7 cellular contexts compared by ENCODE assay signal in the genomic region with DNA sequence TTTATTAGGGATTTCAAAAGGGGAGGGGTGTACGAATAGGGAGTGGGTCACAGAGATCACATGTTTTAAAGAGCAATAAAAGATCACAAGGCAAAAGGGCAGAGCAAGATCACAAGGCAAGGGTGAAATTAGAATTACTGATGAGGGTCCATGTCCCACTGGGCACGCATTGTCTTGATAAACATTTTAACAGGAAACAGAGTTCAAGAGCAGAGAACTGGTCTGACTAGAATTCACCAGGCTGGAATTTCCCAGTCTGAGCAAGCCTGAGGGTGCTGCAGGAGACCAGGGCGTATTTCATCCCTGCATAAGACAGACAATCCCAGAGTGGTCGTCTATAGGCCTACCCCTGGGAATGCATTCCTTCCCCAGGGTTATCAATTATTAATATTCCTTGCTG.
A peak's percentile ranks its signal among the peaks of the same experiment; 100 is the strongest.
DNase-seq lines count a peak whose midpoint lies in the region; ATAC-seq and TF ChIP-seq lines count a peak whose summit lies in the region.
"Not testable (repeated sequence)": the region's sequence is repeated elsewhere in the genome, so short reads cannot be mapped to it uniquely, and the experiment has no call there.

No MANE protein-coding gene starts in this region.

- not testable (repeated sequence) for H2BK15ac ChIP-seq in H9 (ENCODE audit: low read depth, low read length); mesendoderm (replicated peaks; ENCODE audit: low read depth)

- H3T11ph ChIP-seq in H9 (ENCODE audit: low read length): not testable (repeated sequence)

- H3K27ac ChIP-seq in H9 (ENCODE audit: insufficient read length, low read depth, low read length); endodermal cell (ENCODE audit: low read depth, low read length); mesendoderm (ENCODE audit: low read depth, low read length): not testable (repeated sequence)

- DNase-seq in DMS53 (lab: John Stamatoyannopoulos, UW) (peak; percentile 67), H9 (peak; percentile 69), NCI-H510A treated with DMSO at 0.1 percent for 48 hours (lab: John Stamatoyannopoulos, UW) (peak; percentile 17), WTC11 (ENCODE audit: low spot score) (peak; percentile 60), endodermal cell (peak; percentile 63), iPS DF 19.7 (ENCODE audit: low read depth, low spot score) (peak; percentile 57), mesendoderm (peak; percentile 17)

- H3K4me2 ChIP-seq in H9 (ENCODE audit: insufficient read depth, insufficient read length, low read length); mesendoderm (ENCODE audit: low read length): not testable (repeated sequence)

- H3K79me2 ChIP-seq in H9 (ENCODE audit: insufficient read depth, low read length); mesendoderm (ENCODE audit: control insufficient read depth, insufficient read depth, low read length): not testable (repeated sequence)

- H3K23me2 ChIP-seq in H9 (ENCODE audit: insufficient read length, low read depth, low read length, poor library complexity, severe bottlenecking): not testable (repeated sequence)

- not testable (repeated sequence) for H4K5ac ChIP-seq in H9 (ENCODE audit: insufficient read length, low read depth, low read length); mesendoderm (ENCODE audit: low read length)

- H3K9me3 Mint-ChIP-seq in H9 (peaks cover 0 to 11% of the 10 kb centered on the region in 2 experiments; a peak in 3 of 5 replicates), WTC11 (peaks cover 37% of the 10 kb centered on the region), endodermal cell (peaks cover 21% of the 10 kb centered on the region)

- not testable (repeated sequence) for H3K9ac ChIP-seq in H9 (ENCODE audit: extremely low read depth, insufficient read length, low read length); endodermal cell (ENCODE audit: extremely low read depth, low read length, poor library complexity, severe bottlenecking); mesendoderm (ENCODE audit: low read length)

- H3K56ac ChIP-seq in H9 (ENCODE audit: insufficient read length, low read depth, low read length); mesendoderm (ENCODE audit: low read length): not testable (repeated sequence)

- peak overlapping the region; percentile 89 to 91 (median 90) for H3K27ac Mint-ChIP-seq in H9
- H3K27ac Mint-ChIP-seq in WTC11: peak overlapping the region; percentile 72
- H3K27ac Mint-ChIP-seq in endodermal cell: not testable (repeated sequence)

- not testable (repeated sequence) for TF ChIP-seq CTCF in H9 (conservative IDR thresholded peaks at IDR 0.05); WTC11 (IDR thresholded peaks at IDR 0.05); endodermal cell (conservative IDR thresholded peaks at IDR 0.05)

- H4K20me1 ChIP-seq in H9 (ENCODE audit: control insufficient read depth, insufficient read depth, insufficient read length): not testable (repeated sequence)

- not testable (repeated sequence) for H3K18ac ChIP-seq in H9 (ENCODE audit: insufficient read length, low read depth, low read length); mesendoderm (ENCODE audit: low read length)

- not testable (repeated sequence) for H4K91ac ChIP-seq in H9 (ENCODE audit: insufficient read length, low read depth, low read length)

- CTCF ChIA-PET in WTC11 (lab: Charles Lee): not testable (repeated sequence)

- H3K14ac ChIP-seq in H9 (ENCODE audit: insufficient read depth, low read length): not testable (repeated sequence)

- H3K9me3 ChIP-seq in H9 (ENCODE audit: control insufficient read depth, low read depth, low read length); endodermal cell (ENCODE audit: control insufficient read depth, low read length): not testable (repeated sequence)

- not testable (repeated sequence) for H3K4me1 ChIP-seq in H9 (ENCODE audit: insufficient read depth, low read length); endodermal cell (ENCODE audit: control insufficient read depth, insufficient read depth, low read length); mesendoderm (ENCODE audit: control insufficient read depth, low read depth, low read length)

- peak overlapping the region in 1 of 2 experiments; percentile 2; a peak in 1 of 5 replicates for H3K4me3 Mint-ChIP-seq in H9
- H3K4me3 Mint-ChIP-seq in WTC11: peak overlapping the region; percentile 4; the same call in 1 of the 2 replicates
- not testable (repeated sequence) for H3K4me3 Mint-ChIP-seq in endodermal cell

- H2BK20ac ChIP-seq in H9 (ENCODE audit: low read depth, low read length, poor library complexity, severe bottlenecking): not testable (repeated sequence)

- H3K79me1 ChIP-seq in H9 (ENCODE audit: insufficient read depth, low read depth, low read length, poor library complexity, severe bottlenecking); mesendoderm (ENCODE audit: low read length): not testable (repeated sequence)

- H2BK120ac ChIP-seq in H9 (ENCODE audit: low read depth, low read length, poor library complexity, severe bottlenecking); mesendoderm (ENCODE audit: low read depth, low read length): not testable (repeated sequence)

- H3K4me1 Mint-ChIP-seq in H9 (peaks cover 14 to 34% of the 10 kb centered on the region in 2 experiments), WTC11 (peaks cover 41% of the 10 kb centered on the region)
- H3K4me1 Mint-ChIP-seq in endodermal cell: not testable (repeated sequence)

- H3K23ac ChIP-seq in H9 (ENCODE audit: insufficient read length, low read depth, low read length); mesendoderm (ENCODE audit: low read length): not testable (repeated sequence)

- H3K4me3 ChIP-seq in endodermal cell (ENCODE audit: low read length); mesendoderm (ENCODE audit: low read length): not testable (repeated sequence)

- no CpG with 5 or more reads among the region's 4 CpGs for WGBS in H9 (ENCODE audit: extremely low coverage, insufficient read length, low lambda C conversion rate)
- 86 to 88% methylated on average over 2 to 4 of the region's 4 CpGs for WGBS in endodermal cell (ENCODE audit: insufficient coverage in 1 of 2, insufficient read length in 1 of 2), 2 experiments
- WGBS in mesendoderm (ENCODE audit: extremely low coverage, insufficient coverage, low lambda C conversion rate): no CpG with 5 or more reads among the region's 4 CpGs

- H3K36me3 Mint-ChIP-seq in H9 (ENCODE audit: insufficient read depth in 1 of 3, low read depth in 3 of 3) (peaks cover 3 to 18% (median 12%) of the 10 kb centered on the region in 3 experiments; a peak in 5 of 7 replicates), WTC11 (peaks cover 32% of the 10 kb centered on the region)
- not testable (repeated sequence) for H3K36me3 Mint-ChIP-seq in endodermal cell (ENCODE audit: low read depth)

- not testable (repeated sequence) for H3K36me3 ChIP-seq in endodermal cell (ENCODE audit: control insufficient read depth, insufficient read depth, low read length); mesendoderm (ENCODE audit: control insufficient read depth, insufficient read depth, low read length)

- not testable (repeated sequence) for H2AFZ ChIP-seq in H9 (ENCODE audit: low read length)

- H2BK5ac ChIP-seq in H9 (ENCODE audit: insufficient read length, low read length); mesendoderm (ENCODE audit: low read length): not testable (repeated sequence)

- H2BK12ac ChIP-seq in H9 (ENCODE audit: insufficient read length, low read depth, low read length): not testable (repeated sequence)

- ATAC-seq in WTC11: peak; percentile 95

- not testable (repeated sequence) for H2AK5ac ChIP-seq in H9 (ENCODE audit: insufficient read length, low read length); mesendoderm (ENCODE audit: low read length)

- not testable (repeated sequence) for H4K8ac ChIP-seq in H9 (replicated peaks; ENCODE audit: insufficient read length, low read depth, low read length); mesendoderm (ENCODE audit: low read depth, low read length)

- H3K27me3 Mint-ChIP-seq in H9 (ENCODE audit: low read depth); WTC11 (ENCODE audit: low read depth); endodermal cell (ENCODE audit: insufficient read depth): not testable (repeated sequence)

- not testable (repeated sequence) for H3K4ac ChIP-seq in H9 (ENCODE audit: low read depth, low read length); mesendoderm (ENCODE audit: low read depth, low read length)

- POLR2A ChIA-PET in WTC11 (lab: Charles Lee): not testable (repeated sequence)

- not testable (repeated sequence) for H3K27me3 ChIP-seq in H9 (ENCODE audit: insufficient read depth, low read length); endodermal cell (ENCODE audit: control insufficient read depth, insufficient read depth, low read length, poor library complexity, severe bottlenecking); mesendoderm (ENCODE audit: insufficient read depth, low read length, poor library complexity)

TF ChIP-seq in WTC11, 78 proteins besides CTCF, POLR2A, EP300 and RAD21 (continues in another document):
- TF ChIP-seq, protein P1, sequence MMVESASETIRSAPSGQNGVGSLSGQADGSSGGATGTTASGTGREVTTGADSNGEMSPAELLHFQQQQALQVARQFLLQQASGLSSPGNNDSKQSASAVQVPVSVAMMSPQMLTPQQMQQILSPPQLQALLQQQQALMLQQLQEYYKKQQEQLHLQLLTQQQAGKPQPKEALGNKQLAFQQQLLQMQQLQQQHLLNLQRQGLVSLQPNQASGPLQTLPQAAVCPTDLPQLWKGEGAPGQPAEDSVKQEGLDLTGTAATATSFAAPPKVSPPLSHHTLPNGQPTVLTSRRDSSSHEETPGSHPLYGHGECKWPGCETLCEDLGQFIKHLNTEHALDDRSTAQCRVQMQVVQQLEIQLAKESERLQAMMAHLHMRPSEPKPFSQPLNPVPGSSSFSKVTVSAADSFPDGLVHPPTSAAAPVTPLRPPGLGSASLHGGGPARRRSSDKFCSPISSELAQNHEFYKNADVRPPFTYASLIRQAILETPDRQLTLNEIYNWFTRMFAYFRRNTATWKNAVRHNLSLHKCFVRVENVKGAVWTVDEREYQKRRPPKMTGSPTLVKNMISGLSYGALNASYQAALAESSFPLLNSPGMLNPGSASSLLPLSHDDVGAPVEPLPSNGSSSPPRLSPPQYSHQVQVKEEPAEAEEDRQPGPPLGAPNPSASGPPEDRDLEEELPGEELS (CRISPR knock-in tag; IDR thresholded peaks at IDR 0.05): peak; percentile 34; the same call in 1 of the 2 replicates
- TF ChIP-seq TEAD1 (CRISPR knock-in tag; IDR thresholded peaks at IDR 0.05): peak; percentile 44; the same call in 1 of the 2 replicates

Comparison
In these comparisons a context has a peak if more than half of its experiments do, and no peak if none do; other contexts are left out.
1. DNase-seq: peak in every context shown above with its lines; median percentile 69 in H9; 67 in DMS53; 63 in endodermal cell; 60 in WTC11; 57 in iPS DF 19.7; 17 in NCI-H510A treated with DMSO at 0.1 percent for 48 hours; 17 in mesendoderm.